ENCODE assay signal across 11 cellular contexts in genomic region chr2:61356958-61357350, GRCh38.
DNase-seq lines count a peak whose midpoint lies in the region; ATAC-seq and TF ChIP-seq lines count a peak whose summit lies in the region.
"Had no signal": no experiment of that assay in that cellular context is flagged by ENCODE, and none has a peak within 500 bp of the region (broad histone marks: within the 10 kb centered on the region; RNA-seq: fewer than 3 reads in every experiment).

No MANE protein-coding gene starts in this region.

- no peaks in the 10 kb centered on the region for H3K27me3 Mint-ChIP-seq in central memory CD8-positive, alpha-beta T cell
- H3K27me3 Mint-ChIP-seq: activated CD4-positive, alpha-beta T cell treated with anti-CD3 and anti-CD28 coated beads for 36 hours had no signal

- no peaks in the 10 kb centered on the region for H3K27me3 ChIP-seq in BJ (ENCODE audit: control insufficient read depth, insufficient read depth, low read length)
- H3K27me3 ChIP-seq in KMS-11 (ENCODE audit: insufficient read depth, low read depth): no peaks in the 10 kb centered on the region
- H3K27me3 ChIP-seq: uterus had no signal

- no peak overlapping the region for H2AFZ ChIP-seq in KMS-11 (ENCODE audit: low read depth)

- CTCF ChIA-PET in BJ (lab: Yijun Ruan, JAX): no interaction called here

- H3K9me3 Mint-ChIP-seq in central memory CD8-positive, alpha-beta T cell: peaks cover 6% of the 10 kb centered on the region

- DNase-seq in BJ (ENCODE audit: low read depth) (peak; percentile 23), myocyte (ENCODE audit: low read depth) (peak; percentile 32), dedifferentiated amniotic fluid mesenchymal stem cell (ENCODE audit: extremely low spot score) (no peak), cerebellar nuclear complex (lab: John Stamatoyannopoulos, UW) (no peak)
- no peak for DNase-seq in central memory CD8-positive, alpha-beta T cell (ENCODE audit: low spot score in 2 of 2)
- DNase-seq in activated CD4-positive, alpha-beta T cell treated with anti-CD3 and anti-CD28 coated beads for 4 hours: no peak
- DNase-seq: activated CD4-positive, alpha-beta T cell treated with anti-CD3 and anti-CD28 coated beads for 36 hours; activated effector memory CD4-positive, alpha-beta T cell treated with anti-CD3 and anti-CD28 coated beads, Interleukin-2, amount 50 U/mL, for 16 hours; uterus had no signal

- peaks cover 66% of the 10 kb centered on the region for H3K4me1 Mint-ChIP-seq in central memory CD8-positive, alpha-beta T cell

- peak overlapping the region; percentile 52; the same call in 1 of the 2 replicates for H3K27ac ChIP-seq in KMS-11
- H3K27ac ChIP-seq: uterus had no signal

- H3K36me3 ChIP-seq in BJ (ENCODE audit: control insufficient read depth, insufficient read depth, low read length) (0 out of 2 replicates have a peak, but pooled peaks cover 5% of the 10 kb centered on the region), KMS-11 (ENCODE audit: insufficient read depth) (no peaks in the 10 kb centered on the region)
- H3K36me3 ChIP-seq: uterus had no signal

- H3K4me1 ChIP-seq in KMS-11 (ENCODE audit: low read depth, poor library complexity, severe bottlenecking): peaks cover 55% of the 10 kb centered on the region
- H3K4me1 ChIP-seq: uterus had no signal

- H3K9ac ChIP-seq in KMS-11: no peak overlapping the region

- peak overlapping the region; percentile 56 for H3K4me2 ChIP-seq in KMS-11

- H3K36me3 Mint-ChIP-seq in central memory CD8-positive, alpha-beta T cell (ENCODE audit: insufficient read depth): peaks cover 26% of the 10 kb centered on the region

- H3K79me2 ChIP-seq in KMS-11 (ENCODE audit: insufficient read depth, low read depth): peaks cover 21% of the 10 kb centered on the region; the same call in 1 of the 2 replicates

- H3K4me3 ChIP-seq in BJ (ENCODE audit: low read depth, low read length) (no peak overlapping the region), KMS-11 (IDR thresholded peaks at IDR 0.05; ENCODE audit: insufficient read depth, low read depth, low read length) (no peak overlapping the region)
- H3K4me3 ChIP-seq: uterus had no signal

- ATAC-seq in central memory CD8-positive, alpha-beta T cell (replicated peaks; ENCODE audit: extremely low read depth, poor library complexity, severe bottlenecking): no peak
- ATAC-seq in HG03039 (IDR thresholded peaks at IDR 0.05; ENCODE audit: unreplicated experiment): no peak

- H4K20me1 ChIP-seq in KMS-11 (ENCODE audit: insufficient read depth): no peaks in the 10 kb centered on the region

- no peak for TF ChIP-seq CTCF in BJ (IDR thresholded peaks at IDR 0.05; ENCODE audit: insufficient read depth, low read depth, low read length)
- no peak for TF ChIP-seq CTCF in KMS-11 (conservative IDR thresholded peaks at IDR 0.05; ENCODE audit: low read depth, low read length)

- no peak overlapping the region for H3K4me3 Mint-ChIP-seq in central memory CD8-positive, alpha-beta T cell
- H3K4me3 Mint-ChIP-seq: activated CD4-positive, alpha-beta T cell treated with anti-CD3 and anti-CD28 coated beads for 36 hours had no signal

- H3K27ac Mint-ChIP-seq in central memory CD8-positive, alpha-beta T cell (ENCODE audit: low read depth): peak overlapping the region; percentile 39
- H3K27ac Mint-ChIP-seq: activated CD4-positive, alpha-beta T cell treated with anti-CD3 and anti-CD28 coated beads for 36 hours had no signal

- POLR2A ChIA-PET in BJ (lab: Charles Lee): no interaction called here

Comparison
In these comparisons a context has a peak if more than half of its experiments do, and no peak if none do; other contexts are left out.
1. DNase-seq: peak in BJ (single experiment) and myocyte (single experiment); none in central memory CD8-positive, alpha-beta T cell (0 of 2), activated CD4-positive, alpha-beta T cell treated with anti-CD3 and anti-CD28 coated beads for 4 hours (0 of 2), dedifferentiated amniotic fluid mesenchymal stem cell (single experiment) and cerebellar nuclear complex (0 of 2).